Comparison of ENCODE assay signal across 1 cellular context in genomic region chr21:38229260-38229877, GRCh38.
TF ChIP-seq lines count a peak whose summit lies in the region.

No MANE protein-coding gene starts in this region.

TF ChIP-seq in HEK293, 187 proteins besides CTCF, POLR2A, EP300 and RAD21 (continued from another document and continues in another):
- no peak for TF ChIP-seq ZNF398 (tag by site-specific recombination; IDR thresholded peaks at IDR 0.05)
- TF ChIP-seq ZIC2 (tag by site-specific recombination; IDR thresholded peaks at IDR 0.05) = no peak
- peak; percentile 88 for TF ChIP-seq ZNF169 (tag by site-specific recombination; IDR thresholded peaks at IDR 0.05)
- TF ChIP-seq ZNF311 (tag by site-specific recombination; IDR thresholded peaks at IDR 0.05; ENCODE audit: borderline replicate concordance) = peak; percentile 95; the same call in 1 of the 2 replicates
- peak; percentile 38; the same call in 1 of the 2 replicates for TF ChIP-seq SP7 (tag by site-specific recombination; IDR thresholded peaks at IDR 0.05)
- TF ChIP-seq ZNF148 (tag by site-specific recombination; IDR thresholded peaks at IDR 0.05; ENCODE audit: borderline replicate concordance) = peak; percentile 67; the same call in 1 of the 2 replicates
- TF ChIP-seq ZEB2 (tag by site-specific recombination; IDR thresholded peaks at IDR 0.05) = no peak
- no peak for TF ChIP-seq ZBTB48 (tag by site-specific recombination; IDR thresholded peaks at IDR 0.05)
- TF ChIP-seq ZNF248 (tag by site-specific recombination; IDR thresholded peaks at IDR 0.05) = peak; percentile 84; the same call in 1 of the 2 replicates
- TF ChIP-seq ZNF580 (tag by site-specific recombination; IDR thresholded peaks at IDR 0.05) = no peak
- no peak for TF ChIP-seq ZNF354C (tag by site-specific recombination; IDR thresholded peaks at IDR 0.05; ENCODE audit: borderline replicate concordance, low read depth)
- no peak for TF ChIP-seq ZBTB10 (tag by site-specific recombination; IDR thresholded peaks at IDR 0.05)
- no peak for TF ChIP-seq ZNF175 (tag by site-specific recombination; IDR thresholded peaks at IDR 0.05)
- TF ChIP-seq ZNF157 (tag by site-specific recombination; IDR thresholded peaks at IDR 0.05) = no peak
- no peak for TF ChIP-seq ZSCAN5A (tag by site-specific recombination; IDR thresholded peaks at IDR 0.05)
- TF ChIP-seq ZNF776 (tag by site-specific recombination; IDR thresholded peaks at IDR 0.05; ENCODE audit: borderline replicate concordance) = no peak
- TF ChIP-seq ZNF114 (tag by site-specific recombination; IDR thresholded peaks at IDR 0.05) = no peak
- TF ChIP-seq ZNF747 (tag by site-specific recombination; IDR thresholded peaks at IDR 0.05) = 0 out of 2 replicates have a peak, but pooled peaks have one; percentile 41
- TF ChIP-seq ZNF830 (tag by site-specific recombination; IDR thresholded peaks at IDR 0.05; ENCODE audit: low read depth) = no peak
- TF ChIP-seq TSHZ1 (tag by site-specific recombination; IDR thresholded peaks at IDR 0.05; ENCODE audit: borderline replicate concordance) = no peak
- no peak for TF ChIP-seq ZNF843 (tag by site-specific recombination; IDR thresholded peaks at IDR 0.05)
- no peak for TF ChIP-seq OVOL3 (tag by site-specific recombination; IDR thresholded peaks at IDR 0.05)
- peak; percentile 98 for TF ChIP-seq ZNF544 (tag by site-specific recombination; IDR thresholded peaks at IDR 0.05)
- 0 out of 2 replicates have a peak, but pooled peaks have one; percentile 58 for TF ChIP-seq ZNF37A (tag by site-specific recombination; IDR thresholded peaks at IDR 0.05)
- no peak for TF ChIP-seq KLF9 (tag by site-specific recombination; IDR thresholded peaks at IDR 0.05; ENCODE audit: low read depth)
- TF ChIP-seq GLI4 (tag by site-specific recombination; IDR thresholded peaks at IDR 0.05) = no peak
- TF ChIP-seq ZBTB7A (tag by site-specific recombination; IDR thresholded peaks at IDR 0.05; ENCODE audit: low read depth) = no peak
- TF ChIP-seq ZNF18 (tag by site-specific recombination; IDR thresholded peaks at IDR 0.05) = no peak
- no peak for TF ChIP-seq ZNF701 (tag by site-specific recombination; IDR thresholded peaks at IDR 0.05)
- TF ChIP-seq RBAK (tag by site-specific recombination; IDR thresholded peaks at IDR 0.05) = peak; percentile 90
- no peak for TF ChIP-seq HOXC10 (CRISPR knock-in tag; IDR thresholded peaks at IDR 0.05)
- no peak for TF ChIP-seq MEIS1 (CRISPR knock-in tag; IDR thresholded peaks at IDR 0.05; ENCODE audit: borderline replicate concordance)
- TF ChIP-seq ZNF121 (tag by site-specific recombination; IDR thresholded peaks at IDR 0.05) = no peak
- no peak for TF ChIP-seq ZSCAN16 (tag by site-specific recombination; IDR thresholded peaks at IDR 0.05)
- TF ChIP-seq ZNF10 (tag by site-specific recombination; IDR thresholded peaks at IDR 0.05) = no peak
- TF ChIP-seq PRDM1 (tag by site-specific recombination; IDR thresholded peaks at IDR 0.05) = no peak
- 0 out of 2 replicates have a peak, but pooled peaks have one; percentile 37 for TF ChIP-seq ZNF558 (tag by site-specific recombination; IDR thresholded peaks at IDR 0.05)
- no peak for TF ChIP-seq ZNF214 (tag by site-specific recombination; IDR thresholded peaks at IDR 0.05; ENCODE audit: borderline replicate concordance)
- no peak for TF ChIP-seq ZNF645 (tag by site-specific recombination; IDR thresholded peaks at IDR 0.05)
- TF ChIP-seq PRDM10 (tag by site-specific recombination; IDR thresholded peaks at IDR 0.05) = no peak
- no peak for TF ChIP-seq KLF16 (tag by site-specific recombination; IDR thresholded peaks at IDR 0.05)
- no peak for TF ChIP-seq REPIN1 (tag by site-specific recombination; IDR thresholded peaks at IDR 0.05; ENCODE audit: low read depth)
